In the genomic region with DNA sequence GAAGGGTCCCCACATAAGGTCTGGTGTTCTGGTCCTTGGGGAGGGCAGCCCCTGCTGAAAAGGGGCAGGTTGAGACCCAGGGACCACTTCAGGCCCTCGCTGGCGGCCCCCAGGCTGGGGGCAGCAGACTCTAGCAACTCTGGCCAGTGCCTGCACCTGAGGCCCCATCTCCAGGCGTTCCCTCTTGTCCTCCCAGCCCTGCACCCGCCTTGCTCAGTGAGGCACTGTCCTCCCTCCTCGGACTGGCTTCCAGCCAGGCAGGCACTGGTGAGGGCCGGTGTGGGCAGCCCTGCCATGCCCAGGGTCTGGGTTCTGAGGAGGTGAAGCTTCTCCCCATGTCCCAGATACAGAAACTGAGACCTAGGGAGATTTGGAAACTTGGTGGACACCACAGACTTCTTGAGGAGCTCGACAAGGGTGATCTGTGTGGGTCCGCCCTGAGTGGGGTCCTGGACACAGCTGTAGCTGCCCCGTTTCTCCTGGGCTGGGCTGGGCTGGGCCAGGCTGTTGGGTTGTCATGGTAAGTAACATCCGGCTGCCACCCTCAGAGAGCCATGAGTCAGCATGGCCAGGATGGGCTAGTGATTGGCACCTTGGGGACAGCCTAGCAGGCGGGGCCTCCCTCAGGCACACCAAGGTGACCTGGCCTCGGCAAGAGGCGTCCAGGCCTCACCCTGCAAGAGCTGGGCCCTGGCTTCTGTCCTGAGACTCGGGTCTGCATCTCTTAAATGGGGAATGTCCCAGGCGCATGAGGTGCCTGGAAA, we compare ENCODE assay signal across 10 cellular contexts. TPM values are rescaled to one million over a fixed set of nuclear protein-coding genes. Genes with fewer than 3 reads are reported as not detected.
DNase-seq lines count a peak whose midpoint lies in the region; FAIRE-seq and TF ChIP-seq lines count a peak whose summit lies in the region.
"Had no signal": no experiment of that assay in that cellular context is flagged by ENCODE, and none has a peak within 500 bp of the region (broad histone marks: within the 10 kb centered on the region; RNA-seq: fewer than 3 reads in every experiment).

No MANE protein-coding gene starts in this region.

- 12 to 48% (median 36%) methylated on average over 14 to 15 of the region's 15 CpGs for WGBS in small intestine, 3 donors

- H3K4me1 ChIP-seq in SJSA1 (replicated peaks), result peaks cover 25% of the 10 kb centered on the region
- peaks cover 0 to 6% of the 10 kb centered on the region in 2 donors for H3K4me1 ChIP-seq in small intestine (ENCODE audit: control insufficient read depth in 2 of 2, insufficient read depth in 1 of 2, low read depth in 1 of 2, low read length in 1 of 2)
- no peaks in the 10 kb centered on the region for H3K4me1 ChIP-seq in SJCRH30
- peaks cover 15% of the 10 kb centered on the region for H3K4me1 ChIP-seq in vagina

- H3K9me3 ChIP-seq in SJSA1 (replicated peaks), result peaks cover 17% of the 10 kb centered on the region
- H3K9me3 ChIP-seq in small intestine (ENCODE audit: control insufficient read depth, low read depth), result no peaks in the 10 kb centered on the region
- H3K9me3 ChIP-seq in SJCRH30 (replicated peaks), result peaks cover 3% of the 10 kb centered on the region; the same call in 1 of the 2 replicates
- peaks cover 7% of the 10 kb centered on the region for H3K9me3 ChIP-seq in vagina

- no peak overlapping the region for H3K4me3 ChIP-seq in SJSA1
- no peak overlapping the region for H3K4me3 ChIP-seq in small intestine (ENCODE audit: low read depth in 1 of 2, low read length in 2 of 2)
- no peak overlapping the region for H3K4me3 ChIP-seq in SJCRH30
- H3K4me3 ChIP-seq in vagina, result no peak overlapping the region
- H3K4me3 ChIP-seq: SK-N-MC had no signal

- TF ChIP-seq POLR2A in vagina (IDR thresholded peaks at IDR 0.05), result no peak

- H3K27me3 ChIP-seq in SJSA1 (replicated peaks), result no peaks in the 10 kb centered on the region
- no peaks in the 10 kb centered on the region for H3K27me3 ChIP-seq in small intestine (ENCODE audit: control insufficient read depth in 2 of 2, insufficient read depth in 2 of 2, low read length in 2 of 2)
- no peaks in the 10 kb centered on the region for H3K27me3 ChIP-seq in SJCRH30
- H3K27me3 ChIP-seq in vagina, result no peaks in the 10 kb centered on the region

- peaks cover 52% of the 10 kb centered on the region for H3K36me3 ChIP-seq in SJSA1
- H3K36me3 ChIP-seq in small intestine (ENCODE audit: control insufficient read depth in 2 of 2, insufficient read depth in 2 of 2, low read length in 2 of 2), result no peaks in the 10 kb centered on the region
- H3K36me3 ChIP-seq in SJCRH30, result peaks cover 15% of the 10 kb centered on the region
- H3K36me3 ChIP-seq in vagina, result no peaks in the 10 kb centered on the region

- FAIRE-seq in small intestine (lab: Jason Lieb, UNC), result no peak

- TF ChIP-seq CTCF in vagina (IDR thresholded peaks at IDR 0.05), result no peak

- peak overlapping the region; percentile 89 for H3K27ac ChIP-seq in SJSA1
- H3K27ac ChIP-seq in small intestine (ENCODE audit: low read depth in 1 of 2, low read length in 1 of 2), result peak overlapping the region; percentile 73 to 82
- no peak overlapping the region for H3K27ac ChIP-seq in SJCRH30
- H3K27ac ChIP-seq in vagina, result no peak overlapping the region
- H3K27ac ChIP-seq: SK-N-MC had no signal

- intact Hi-C loops in vagina (cut with DNase I), result no loop called here

- peak; percentile 26 for DNase-seq in NCI-H748 (lab: John Stamatoyannopoulos, UW; ENCODE audit: unreplicated experiment)
- no peak for DNase-seq in NCI-H748 treated with DMSO at 0.1 percent for 48 hours (lab: John Stamatoyannopoulos, UW)
- peak; percentile 62 to 87 for DNase-seq in SJSA1 (ENCODE audit: low read depth in 1 of 2, low spot score in 2 of 2)
- peak; percentile 22 for DNase-seq in fibroblast of peridontal ligament (ENCODE audit: extremely low read depth)
- DNase-seq in small intestine, result peak; percentile 94
- DNase-seq in SJCRH30, result no peak
- DNase-seq in amniotic stem cell (lab: John Stamatoyannopoulos, UW), result no peak
- DNase-seq in vagina (ENCODE audit: extremely low spot score in 2 of 2), result no peak
- DNase-seq: GOT3 had no signal

RNA-seq across cellular contexts. Expression of a gene that starts 11.1 kb away (rescaled TPM):
- 28.0 and 34.6 TPM in 2 replicates for total RNA-seq in SJSA1 (2014; rRNA removed; shearing (Covaris generic))
- polyA plus RNA-seq in small intestine, result 10 to 100 TPM; 21.8 to 55.1 (median 28.6) TPM
- not detected in 2 replicates for total RNA-seq in SJCRH30 (2014; rRNA removed; shearing (Covaris generic))
- 43.5 TPM for total RNA-seq in vagina

RNA-seq across cellular contexts. Expression of a gene that starts 51.8 kb away (rescaled TPM):
- total RNA-seq in SJSA1 (2014; rRNA removed; shearing (Covaris generic)), result 186 and 214 TPM in 2 replicates
- 10 to 100 TPM; 75.1 to 85.0 (median 84.1) TPM for polyA plus RNA-seq in small intestine
- 135 and 168 TPM in 2 replicates for total RNA-seq in SJCRH30 (2014; rRNA removed; shearing (Covaris generic))
- total RNA-seq in vagina, result 108 TPM

RNA-seq across cellular contexts. Expression of a gene that starts 54.8 kb away (rescaled TPM):
- total RNA-seq in SJSA1 (2014; rRNA removed; shearing (Covaris generic)), result 15.0 and 23.4 TPM in 2 replicates
- polyA plus RNA-seq in small intestine, result 10 to 100 TPM in 1 of 3 donors, 1 to 10 TPM in 2; 4.0 to 29.7 (median 5.7) TPM
- not detected in 2 replicates for total RNA-seq in SJCRH30 (2014; rRNA removed; shearing (Covaris generic))
- total RNA-seq in vagina, result 67.3 TPM

Comparison
In these comparisons a context has a peak if more than half of its experiments do, and no peak if none do; other contexts are left out.
1. DNase-seq: peak in NCI-H748 (single experiment), SJSA1 (2 of 2), fibroblast of peridontal ligament (single experiment) and small intestine (single experiment); none in NCI-H748 treated with DMSO at 0.1 percent for 48 hours (single experiment), SJCRH30 (0 of 2), amniotic stem cell (single experiment) and vagina (0 of 2).
2. H3K27ac ChIP-seq: peak in SJSA1 (single experiment) and small intestine (2 of 2); none in SJCRH30 (single experiment) and vagina (single experiment).
3. RNA of a gene that starts 11.1 kb away (total RNA-seq): 43.5 TPM in vagina (single experiment) and 28.0 to 34.6 TPM in SJSA1; not detected in SJCRH30; every median in the first group is over 10 times any median in the second.
4. RNA of a gene that starts 54.8 kb away (total RNA-seq): 67.3 TPM in vagina (single experiment) and 15.0 to 23.4 TPM in SJSA1; not detected in SJCRH30; every median in the first group is over 10 times any median in the second.